Comparison of ENCODE assay signal across 24 cellular contexts in genomic region chr11:106551744-106552671, GRCh38.
"Had no signal": no experiment of that assay in that cellular context is flagged by ENCODE, and none has a peak within 500 bp of the region (broad histone marks: within the 10 kb centered on the region; RNA-seq: fewer than 3 reads in every experiment).

No MANE protein-coding gene starts in this region.

- H3K27ac ChIP-seq: ascending aorta, brain microvascular endothelial cell, neutrophil, pancreas, right lobe of liver, tibial nerve, vagina, WERI-Rb-1 had no signal

- H3K36me3 Mint-ChIP-seq: activated naive CD4-positive, alpha-beta T cell treated with anti-CD3 and anti-CD28 coated beads, Interleukin-2, amount 50 U/mL, for 72 hours; immature natural killer cell; natural killer cell treated with Interleukin-12 subunit alpha and Interleukin-12 subunit beta and Interleukin-15 and Interleukin-18, amount 100 ng/mL, for 72 hours; T-cell had no signal

- H3K4me3 Mint-ChIP-seq: activated CD4-positive, alpha-beta T cell treated with anti-CD3 and anti-CD28 coated beads, Interleukin-2, amount 10 ng/mL, durations not matched to agents 7 days and 5 days; activated T-helper 17 cell treated with anti-CD3 and anti-CD28 coated beads, Interleukin-2, amount 50 U/mL, for 72 hours; immature natural killer cell; natural killer cell treated with Interleukin-12 subunit alpha and Interleukin-12 subunit beta and Interleukin-15 and Interleukin-18, amount 100 ng/mL, for 72 hours; stimulated activated naive CD8-positive, alpha-beta T cell treated with anti-CD3 and anti-CD28 coated beads, Interleukin-15, Interleukin-2, amounts not matched to agents 100 ng/mL and 50 ng/mL, for 24 hours; T-cell; T-helper 2 cell treated with Interferon-gamma antibody and Interleukin-4, amounts not matched to agents 5 μg/mL and 100 μg/mL, for 36 hours had no signal

- H3K4me2 ChIP-seq: smooth muscle cell had no signal

- H3K4me3 ChIP-seq: ascending aorta, pancreas, right lobe of liver, smooth muscle cell, tibial nerve, vagina had no signal

- H3K4me1 ChIP-seq: ascending aorta, pancreas, right lobe of liver, tibial nerve, vagina had no signal

- DNase-seq: activated CD4-positive, alpha-beta T cell treated with anti-CD3 and anti-CD28 coated beads, Interleukin-2, amount 10 ng/mL, durations not matched to agents 7 days and 5 days; activated CD4-positive, CD25-positive, alpha-beta regulatory T cell treated with anti-CD3 and anti-CD28 coated beads, Interleukin-2, amount 50 U/mL, for 72 hours; activated T-cell treated with anti-CD3 and anti-CD28 coated beads, Interleukin-2, amount 50 U/mL, for 1 hour; brain microvascular endothelial cell; caudate nucleus; effector memory CD4-positive, alpha-beta T cell; foreskin melanocyte; immature natural killer cell; left ventricle myocardium superior; stimulated activated CD4-positive, alpha-beta T cell treated with anti-CD3 and anti-CD28 coated beads, Interleukin-4, amount 100 ng/mL, for 1 hour; T-cell; WERI-Rb-1 had no signal

- ATAC-seq: activated naive CD4-positive, alpha-beta T cell treated with anti-CD3 and anti-CD28 coated beads, Interleukin-2, amount 50 U/mL, for 72 hours; activated T-helper 17 cell treated with anti-CD3 and anti-CD28 coated beads, Interleukin-2, amount 50 U/mL, for 72 hours; left ventricle myocardium superior; natural killer cell treated with Interleukin-12 subunit alpha and Interleukin-12 subunit beta and Interleukin-15 and Interleukin-18, amount 100 ng/mL, for 72 hours; pancreas; T-cell had no signal

- H3K36me3 ChIP-seq: ascending aorta, brain microvascular endothelial cell, neutrophil, pancreas, right lobe of liver, tibial nerve, vagina, WERI-Rb-1 had no signal

- FAIRE-seq: pancreas had no signal

- H3K27me3 ChIP-seq: ascending aorta, brain microvascular endothelial cell, neutrophil, pancreas, right lobe of liver, tibial nerve, vagina had no signal

- H3K9me3 ChIP-seq: ascending aorta, neutrophil, pancreas, right lobe of liver, vagina had no signal

- H3K27me3 Mint-ChIP-seq: activated CD4-positive, alpha-beta T cell treated with anti-CD3 and anti-CD28 coated beads, Interleukin-2, amount 10 ng/mL, durations not matched to agents 7 days and 5 days; activated T-helper 17 cell treated with anti-CD3 and anti-CD28 coated beads, Interleukin-2, amount 50 U/mL, for 72 hours; natural killer cell treated with Interleukin-12 subunit alpha and Interleukin-12 subunit beta and Interleukin-15 and Interleukin-18, amount 100 ng/mL, for 72 hours; stimulated activated naive CD8-positive, alpha-beta T cell treated with anti-CD3 and anti-CD28 coated beads, Interleukin-15, Interleukin-2, amounts not matched to agents 100 ng/mL and 50 ng/mL, for 24 hours; T-cell had no signal

- H3K4me1 Mint-ChIP-seq: activated CD4-positive, alpha-beta T cell treated with anti-CD3 and anti-CD28 coated beads, Interleukin-2, amount 10 ng/mL, durations not matched to agents 7 days and 5 days; activated T-helper 17 cell treated with anti-CD3 and anti-CD28 coated beads, Interleukin-2, amount 50 U/mL, for 72 hours; immature natural killer cell; T-cell had no signal

- H3K27ac Mint-ChIP-seq: activated CD4-positive, alpha-beta T cell treated with anti-CD3 and anti-CD28 coated beads, Interleukin-2, amount 10 ng/mL, durations not matched to agents 7 days and 5 days; activated naive CD4-positive, alpha-beta T cell treated with anti-CD3 and anti-CD28 coated beads, Interleukin-2, amount 50 U/mL, for 72 hours; activated T-helper 17 cell treated with anti-CD3 and anti-CD28 coated beads, Interleukin-2, amount 50 U/mL, for 72 hours; immature natural killer cell; natural killer cell treated with Interleukin-12 subunit alpha and Interleukin-12 subunit beta and Interleukin-15 and Interleukin-18, amount 100 ng/mL, for 72 hours; stimulated activated naive CD8-positive, alpha-beta T cell treated with anti-CD3 and anti-CD28 coated beads, Interleukin-15, Interleukin-2, amounts not matched to agents 100 ng/mL and 50 ng/mL, for 24 hours; T-cell; T-helper 2 cell treated with Interferon-gamma antibody and Interleukin-4, amounts not matched to agents 5 μg/mL and 100 μg/mL, for 36 hours had no signal

- H3K9me3 Mint-ChIP-seq: activated T-helper 17 cell treated with anti-CD3 and anti-CD28 coated beads, Interleukin-2, amount 50 U/mL, for 72 hours; stimulated activated naive CD8-positive, alpha-beta T cell treated with anti-CD3 and anti-CD28 coated beads, Interleukin-15, Interleukin-2, amounts not matched to agents 100 ng/mL and 50 ng/mL, for 24 hours had no signal
